In the genomic region with DNA sequence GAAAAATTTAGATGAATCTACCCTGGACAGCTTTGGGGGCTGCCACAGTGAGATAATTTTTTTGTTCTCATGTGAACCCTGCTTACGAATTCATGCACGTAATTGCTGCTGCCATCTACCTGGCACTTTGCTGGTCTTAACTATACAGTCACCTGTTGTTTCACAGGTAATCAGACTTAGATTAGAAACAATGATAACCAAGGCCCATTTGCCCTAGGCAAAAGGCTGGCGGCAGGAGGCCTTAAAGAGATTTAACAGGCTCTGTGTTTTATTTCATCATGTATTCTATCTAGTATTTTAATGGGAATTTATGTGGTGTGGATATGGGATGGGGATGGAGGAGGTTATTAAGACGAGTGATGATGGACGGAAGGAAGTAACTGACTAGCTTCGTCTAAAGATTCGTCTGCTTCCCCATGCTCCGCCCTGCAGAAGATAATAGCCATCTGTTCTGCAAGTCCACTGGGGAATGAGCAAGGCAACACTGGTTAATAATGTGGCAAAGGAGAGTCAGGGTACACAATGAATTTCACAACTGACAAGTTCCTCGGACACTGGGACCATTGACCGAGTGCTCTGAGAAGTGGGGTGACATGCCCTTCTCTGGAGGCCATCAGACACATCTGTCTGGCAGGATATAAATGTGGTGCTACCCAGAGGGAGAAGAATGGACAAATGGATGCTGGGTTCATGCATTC, we compare ENCODE assay signal across 12 cellular contexts.
"Had no signal": no experiment of that assay in that cellular context is flagged by ENCODE, and none has a peak within 500 bp of the region (broad histone marks: within the 10 kb centered on the region; RNA-seq: fewer than 3 reads in every experiment).

No MANE protein-coding gene starts in this region.

- H3K9me3 Mint-ChIP-seq: activated CD8-positive, alpha-beta T cell treated with anti-CD3 and anti-CD28 coated beads for 36 hours; neural crest cell had no signal

- H3K9me3 ChIP-seq: breast epithelium, ovary, thyroid gland had no signal

- H3K4me3 Mint-ChIP-seq: activated CD8-positive, alpha-beta T cell treated with anti-CD3 and anti-CD28 coated beads for 36 hours; neural crest cell had no signal

- H3K27ac ChIP-seq: breast epithelium, dorsolateral prefrontal cortex, ovary, skin epidermis, thyroid gland, VCaP had no signal

- H3K4me1 ChIP-seq: breast epithelium, thyroid gland had no signal

- H3K4me3 ChIP-seq: breast epithelium, dorsolateral prefrontal cortex, ovary, skin epidermis, thyroid gland had no signal

- ATAC-seq: activated CD8-positive, alpha-beta T cell treated with anti-CD3 and anti-CD28 coated beads for 36 hours; left lobe of liver had no signal

- H3K36me3 ChIP-seq: breast epithelium, ovary, thyroid gland had no signal

- H3K27ac Mint-ChIP-seq: activated CD8-positive, alpha-beta T cell treated with anti-CD3 and anti-CD28 coated beads for 36 hours had no signal

- DNase-seq: activated CD8-positive, alpha-beta memory T cell treated with anti-CD3 and anti-CD28 coated beads, Interleukin-2, amount 50 U/mL, for 4 hours; activated CD8-positive, alpha-beta T cell treated with anti-CD3 and anti-CD28 coated beads for 36 hours; activated naive CD4-positive, alpha-beta T cell; aorta; dorsolateral prefrontal cortex; ovary; thyroid gland had no signal

- H3K27me3 ChIP-seq: breast epithelium, ovary, thyroid gland had no signal
